ENCODE assay signal across 1 cellular context in genomic region chr6:45843848-45844521, GRCh38.
TF ChIP-seq lines count a peak whose summit lies in the region.

No MANE protein-coding gene starts in this region.

TF ChIP-seq in GM23338, 12 proteins besides CTCF, POLR2A, EP300 and RAD21:
- TF ChIP-seq REST (IDR thresholded peaks at IDR 0.05; ENCODE audit: unreplicated experiment) (no peak), JUNB (IDR thresholded peaks at IDR 0.05; ENCODE audit: unreplicated experiment) (no peak), POLR2AphosphoS5 (IDR thresholded peaks at IDR 0.05; ENCODE audit: low read depth) (no peak), ETS1 (IDR thresholded peaks at IDR 0.05) (no peak), STAT1 (IDR thresholded peaks at IDR 0.05; ENCODE audit: unreplicated experiment) (no peak), ZNF462 (CRISPR knock-in tag; IDR thresholded peaks at IDR 0.05) (no peak)
